Comparison of ENCODE assay signal across 8 cellular contexts in genomic region chr16:2673066-2673999, GRCh38.
DNase-seq lines count a peak whose midpoint lies in the region; ATAC-seq and TF ChIP-seq lines count a peak whose summit lies in the region.

No MANE protein-coding gene starts in this region.

- TF ChIP-seq POLR2A in GM19193 (IDR thresholded peaks at IDR 0.05; ENCODE audit: extremely low read depth, insufficient read depth, insufficient read length), result peak; percentile 44

- peak; percentile 60 for ATAC-seq in HG03378 (IDR thresholded peaks at IDR 0.05; ENCODE audit: unreplicated experiment)

- DNase-seq in AG20443 (ENCODE audit: low spot score) (peak; percentile 98), NCI-H446 treated with DMSO at 0.1 percent for 48 hours (lab: John Stamatoyannopoulos, UW) (peak; percentile 82), cerebellar nuclear complex (lab: John Stamatoyannopoulos, UW) (peak; percentile 70 to 82), kidney glomerular epithelial cell (lab: John Stamatoyannopoulos, UW) (peak; percentile 83)
- DNase-seq in activated CD4-positive, CD25-positive, alpha-beta regulatory T cell treated with anti-CD3 and anti-CD28 coated beads, Interleukin-2, amount 50 U/mL, for 72 hours, result peak; percentile 96
- DNase-seq in stimulated activated CD4-positive, alpha-beta T cell treated with anti-CD3 and anti-CD28 coated beads, Interleukin-15, amount 100 ng/mL, for 48 hours (ENCODE audit: low read depth in 2 of 2), result peak; percentile 88 to 89

Comparison
In these comparisons a context has a peak if more than half of its experiments do, and no peak if none do; other contexts are left out.
1. Peak in every context shown above with its lines: DNase-seq and ATAC-seq.